In genomic region chr9:92406506-92406905, GRCh38 we compare ENCODE assay signal across 2 cellular contexts.
A peak's percentile ranks its signal among the peaks of the same experiment; 100 is the strongest.
TF ChIP-seq lines count a peak whose summit lies in the region.

No MANE protein-coding gene starts in this region.

TF ChIP-seq in liver, 16 proteins besides CTCF, POLR2A, EP300 and RAD21:
- peak; percentile 29 for TF ChIP-seq MAX (IDR thresholded peaks at IDR 0.05)
- no peak for TF ChIP-seq ZBTB33 (IDR thresholded peaks at IDR 0.05)

TF ChIP-seq in HepG2, 621 proteins besides CTCF, POLR2A, EP300 and RAD21:
- no peak for TF ChIP-seq ZNF431 (CRISPR knock-in tag; IDR thresholded peaks at IDR 0.05; ENCODE audit: borderline replicate concordance, low read depth)
- no peak for TF ChIP-seq NFE2 (CRISPR knock-in tag; IDR thresholded peaks at IDR 0.05)
